In genomic region chr22:31662668-31663037, GRCh38 we compare ENCODE assay signal across 8 cellular contexts. TPM values are rescaled to one million over a fixed set of nuclear protein-coding genes. Genes with fewer than 3 reads are reported as not detected.
DNase-seq lines count a peak whose midpoint lies in the region; ATAC-seq and TF ChIP-seq lines count a peak whose summit lies in the region.

No MANE protein-coding gene starts in this region.

- H3K9me3 ChIP-seq in HAP-1: no peaks in the 10 kb centered on the region
- no peaks in the 10 kb centered on the region for H3K9me3 ChIP-seq in gastroesophageal sphincter
- no peaks in the 10 kb centered on the region for H3K9me3 ChIP-seq in skeletal muscle tissue (ENCODE audit: control insufficient read depth in 3 of 3, low read length in 3 of 3)

- in situ Hi-C loops in HAP-1 (cut with MboI; ENCODE audit: low sequenced_read_pairs): loop anchor here (5.0 kb wide), 1 partner anchor 305 kb away; no protein-coding TSS in a partner anchor

- peaks cover 5% of the 10 kb centered on the region for H3K36me3 Mint-ChIP-seq in activated CD4-positive, alpha-beta memory T cell treated with anti-CD3 and anti-CD28 coated beads for 36 hours

- peak overlapping the region; percentile 92 for H3K4me3 ChIP-seq in HAP-1
- peak overlapping the region; percentile 61 to 87 for H3K4me3 ChIP-seq in gastroesophageal sphincter
- peak overlapping the region; percentile 91 to 100 (median 96) for H3K4me3 ChIP-seq in skeletal muscle tissue (ENCODE audit: low read length in 3 of 3)

- no peak for TF ChIP-seq POLR2A in gastroesophageal sphincter (IDR thresholded peaks at IDR 0.05)

- peak overlapping the region; percentile 98 for H3K4me3 Mint-ChIP-seq in activated CD4-positive, alpha-beta memory T cell treated with anti-CD3 and anti-CD28 coated beads for 36 hours

- H3K27me3 Mint-ChIP-seq in activated CD4-positive, alpha-beta memory T cell treated with anti-CD3 and anti-CD28 coated beads for 36 hours: peaks cover 2% of the 10 kb centered on the region

- DNase-seq in HAP-1 (ENCODE audit: low spot score in 2 of 2) (no peak), NCI-H774 (lab: John Stamatoyannopoulos, UW) (no peak), NCI-H146 treated with DMSO at 0.1 percent for 48 hours (lab: John Stamatoyannopoulos, UW; ENCODE audit: unreplicated experiment) (no peak), GDM1 (lab: John Stamatoyannopoulos, UW) (no peak)
- DNase-seq in activated CD4-positive, alpha-beta memory T cell treated with anti-CD3 and anti-CD28 coated beads for 36 hours: no peak

- TF ChIP-seq EP300 in gastroesophageal sphincter (IDR thresholded peaks at IDR 0.05): no peak

- CTCF ChIA-PET in activated CD4-positive, alpha-beta memory T cell treated with anti-CD3 and anti-CD28 coated beads for 36 hours (lab: Charles Lee): interaction anchor here (0.9 to 6.5 kb wide), 8 partner anchors 14 to 309 kb away, joined by 3 to 76 read pairs (median 3); partner anchors contain the start of gene DEPDC5

- POLR2A ChIA-PET in activated CD4-positive, alpha-beta memory T cell treated with anti-CD3 and anti-CD28 coated beads for 36 hours (lab: Charles Lee): interaction anchor here (1.2 to 2.1 kb wide), 8 partner anchors 14 to 370 kb away, joined by 3 to 15 read pairs (median 6); partner anchors contain the start of genes DEPDC5, PIK3IP1 and PRR14L

- H3K4me1 ChIP-seq in HAP-1 (peaks cover 10% of the 10 kb centered on the region), gastroesophageal sphincter (peaks cover 0 to 26% (median 10%) of the 10 kb centered on the region in 3 donors), skeletal muscle tissue (ENCODE audit: control insufficient read depth in 3 of 3, insufficient read depth in 3 of 3, low read length in 3 of 3) (peaks cover 9 to 16% (median 13%) of the 10 kb centered on the region in 3 donors)

- no peak for TF ChIP-seq CTCF in gastroesophageal sphincter (IDR thresholded peaks at IDR 0.05)

- H3K27ac ChIP-seq in gastroesophageal sphincter (peak overlapping the region in 3 of 4 donors; percentile 68 to 80 (median 68)), skeletal muscle tissue (ENCODE audit: low read depth, low read length) (peak overlapping the region; percentile 48)

- no peaks in the 10 kb centered on the region for H3K9me3 Mint-ChIP-seq in activated CD4-positive, alpha-beta memory T cell treated with anti-CD3 and anti-CD28 coated beads for 36 hours

- no peak for ATAC-seq in gastroesophageal sphincter
- no peak for ATAC-seq in HG02763 (IDR thresholded peaks at IDR 0.05; ENCODE audit: unreplicated experiment)

- H3K36me3 ChIP-seq in HAP-1 (replicated peaks): no peaks in the 10 kb centered on the region
- no peaks in the 10 kb centered on the region for H3K36me3 ChIP-seq in gastroesophageal sphincter
- H3K36me3 ChIP-seq in skeletal muscle tissue (ENCODE audit: control insufficient read depth in 3 of 3, insufficient read depth in 3 of 3, low read length in 3 of 3): peaks cover 0 to 2% (median 0%) of the 10 kb centered on the region in 3 donors

- intact Hi-C loops in activated CD4-positive, alpha-beta memory T cell treated with anti-CD3 and anti-CD28 coated beads for 36 hours (cut with micrococcal nuclease): loop anchor here (1.0 to 10.0 kb wide), 8 partner anchors 32 to 812 kb away; partner anchors contain the start of genes FBXO7, PRR14L, SFI1 and YWHAH

- H3K27ac Mint-ChIP-seq in activated CD4-positive, alpha-beta memory T cell treated with anti-CD3 and anti-CD28 coated beads for 36 hours: peak overlapping the region; percentile 94

- 55 to 86% methylated on average over 4 to 8 of the region's 8 CpGs for WGBS in gastroesophageal sphincter (ENCODE audit: low coverage in 1 of 2), 2 donors

- peaks cover 35% of the 10 kb centered on the region for H3K4me1 Mint-ChIP-seq in activated CD4-positive, alpha-beta memory T cell treated with anti-CD3 and anti-CD28 coated beads for 36 hours (ENCODE audit: low read depth)

- H3K27me3 ChIP-seq in HAP-1 (ENCODE audit: low read depth): no peaks in the 10 kb centered on the region
- H3K27me3 ChIP-seq in gastroesophageal sphincter: no peaks in the 10 kb centered on the region
- no peaks in the 10 kb centered on the region for H3K27me3 ChIP-seq in skeletal muscle tissue (ENCODE audit: control insufficient read depth in 3 of 3, insufficient read depth in 3 of 3, low read length in 3 of 3)

- peak overlapping the region in 2 of 3 donors; percentile 57 to 93 for H3K9ac ChIP-seq in skeletal muscle tissue (ENCODE audit: low read depth in 1 of 3, low read length in 3 of 3)

RNA-seq across cellular contexts. Expression of gene PISD, which starts 0.6 kb away (rescaled TPM):
- 10 to 100 TPM; 39.4 to 40.2 TPM for total RNA-seq in activated CD4-positive, alpha-beta memory T cell treated with anti-CD3 and anti-CD28 coated beads for 36 hours
- total RNA-seq in gastroesophageal sphincter (10 to 100 TPM; 10.1 to 32.7 (median 19.2) TPM), skeletal muscle tissue (11.0 TPM)
